Comparison of ENCODE assay signal across 10 cellular contexts in genomic region chr7:6012355-6013104, GRCh38. TPM values are rescaled to one million over a fixed set of nuclear protein-coding genes. Genes with fewer than 3 reads are reported as not detected.
A peak's percentile ranks its signal among the peaks of the same experiment; 100 is the strongest.
DNase-seq lines count a peak whose midpoint lies in the region; ATAC-seq and TF ChIP-seq lines count a peak whose summit lies in the region.
"Had no signal": no experiment of that assay in that cellular context is flagged by ENCODE, and none has a peak within 500 bp of the region (broad histone marks: within the 10 kb centered on the region; RNA-seq: fewer than 3 reads in every experiment).

No MANE protein-coding gene starts in this region.

- H3K27me3 Mint-ChIP-seq in nephron (ENCODE audit: low read depth) = no peaks in the 10 kb centered on the region

- H3K36me3 Mint-ChIP-seq in nephron (ENCODE audit: low read depth) = peaks cover 28% of the 10 kb centered on the region

- H3K9me3 Mint-ChIP-seq in nephron = no peaks in the 10 kb centered on the region

- TF ChIP-seq CTCF in nephron (IDR thresholded peaks at IDR 0.05; ENCODE audit: unreplicated experiment in 3 of 3) = no peak

- H3K4me3 Mint-ChIP-seq in nephron = peak overlapping the region in 1 of 3 experiments; percentile 35

- peaks cover 38% of the 10 kb centered on the region for H3K4me1 Mint-ChIP-seq in nephron

- no peak for ATAC-seq in GM21619 (IDR thresholded peaks at IDR 0.05; ENCODE audit: unreplicated experiment)

- DNase-seq in HT-29 (ENCODE audit: low spot score) (peak; percentile 68), amniotic epithelial cell (ENCODE audit: low read depth) (peak; percentile 80), NCI-H1105 (lab: John Stamatoyannopoulos, UW) (no peak)
- no peak for DNase-seq in activated CD4-positive, alpha-beta T cell treated with anti-CD3 and anti-CD28 coated beads for 48 hours
- DNase-seq: activated CD4-positive, CD25-positive, alpha-beta regulatory T cell treated with anti-CD3 and anti-CD28 coated beads, Interleukin-2, amount 50 U/mL, for 72 hours; cerebellar nuclear complex; Karpas-422; stimulated activated naive CD4-positive, alpha-beta T cell had no signal

- peak overlapping the region; percentile 14 to 41 (median 16) for H3K27ac Mint-ChIP-seq in nephron

RNA-seq across cellular contexts. Expression of gene AIMP2, which starts 3.5 kb away (rescaled TPM):
- 98.3 and 116 TPM in 2 replicates for total RNA-seq in HT-29 (2014; rRNA removed; shearing (Covaris generic))

RNA-seq across cellular contexts. Expression of gene PMS2, which starts 3.7 kb away (rescaled TPM):
- total RNA-seq in HT-29 (2014; rRNA removed; shearing (Covaris generic)) = 9.8 and 13.1 TPM in 2 replicates

RNA-seq across cellular contexts. Expression of gene ANKRD61, which starts 18.6 kb away (rescaled TPM):
- not detected in 2 replicates for total RNA-seq in HT-29 (2014; rRNA removed; shearing (Covaris generic))

RNA-seq across cellular contexts. Expression of gene RSPH10B, which starts 42.0 kb away (rescaled TPM):
- total RNA-seq in HT-29 (2014; rRNA removed; shearing (Covaris generic)) = 4.4 TPM in 1 of 2 replicates, not detected in the other

RNA-seq across cellular contexts. Expression of gene EIF2AK1, which starts 46.4 kb away (rescaled TPM):
- total RNA-seq in HT-29 (2014; rRNA removed; shearing (Covaris generic)) = 324 and 358 TPM in 2 replicates

Comparison
In these comparisons a context has a peak if more than half of its experiments do, and no peak if none do; other contexts are left out.
1. DNase-seq: peak in HT-29 (single experiment) and amniotic epithelial cell (single experiment); none in NCI-H1105 (single experiment) and activated CD4-positive, alpha-beta T cell treated with anti-CD3 and anti-CD28 coated beads for 48 hours (single experiment).